ENCODE assay signal across 8 cellular contexts in the genomic region with DNA sequence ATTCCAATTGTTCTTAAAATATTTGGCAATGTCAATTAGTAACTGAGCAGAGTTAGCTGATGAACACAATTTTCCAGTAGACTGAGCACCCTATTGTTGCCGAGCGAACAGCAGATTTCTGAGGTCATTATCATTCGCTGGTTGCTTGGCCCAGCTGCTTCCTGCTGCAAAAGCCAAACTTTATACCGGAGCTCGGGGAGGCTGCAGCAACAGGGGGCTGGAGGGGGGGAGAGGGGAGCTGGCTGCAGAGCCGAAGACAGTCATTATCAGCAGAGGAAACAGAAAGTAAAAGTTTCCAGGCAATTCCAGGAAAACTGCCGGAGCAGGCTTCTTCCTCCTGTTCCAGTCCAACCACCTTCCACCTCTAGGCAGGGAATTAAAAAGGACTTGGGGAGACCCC.
A peak's percentile ranks its signal among the peaks of the same experiment; 100 is the strongest.
DNase-seq lines count a peak whose midpoint lies in the region; ATAC-seq, FAIRE-seq and TF ChIP-seq lines count a peak whose summit lies in the region.

No MANE protein-coding gene starts in this region.

- 7% methylated on average over 7 of the region's 7 CpGs for WGBS in liver
- WGBS in HepG2 (ENCODE audit: low lambda C conversion rate) = 26% methylated on average over 7 of the region's 7 CpGs
- 9% methylated on average over 7 of the region's 7 CpGs for WGBS in esophagus muscularis mucosa

- H3K36me3 ChIP-seq in liver (ENCODE audit: control insufficient read depth in 4 of 4, insufficient read depth in 3 of 4, low read depth in 1 of 4, low read length in 3 of 4) (no peaks in the 10 kb centered on the region), HepG2 (replicated peaks in 1 of 2; ENCODE audit: control insufficient read depth in 1 of 2, insufficient read depth in 2 of 2, low read length in 2 of 2) (no peaks in the 10 kb centered on the region), esophagus muscularis mucosa (no peaks in the 10 kb centered on the region), muscle layer of colon (ENCODE audit: insufficient read depth, low read length) (no peaks in the 10 kb centered on the region)

- H3K27me3 ChIP-seq in liver (ENCODE audit: control insufficient read depth in 4 of 4, insufficient read depth in 4 of 4, low read length in 3 of 4) (peaks cover 0 to 2% (median 0%) of the 10 kb centered on the region in 4 donors), HepG2 (ENCODE audit: control insufficient read depth in 1 of 2, insufficient read depth in 2 of 2, low read length in 2 of 2) (peaks cover 0 to 40% of the 10 kb centered on the region in 2 experiments; a peak in 4 of 5 replicates), esophagus muscularis mucosa (peaks cover 0 to 8% (median 0%) of the 10 kb centered on the region in 4 donors), muscle layer of colon (ENCODE audit: control insufficient read depth in 1 of 2, insufficient read depth in 2 of 2, low read length in 2 of 2) (no peaks in the 10 kb centered on the region)

- no peak for FAIRE-seq in HepG2 (lab: Jason Lieb, UNC)

- TF ChIP-seq POLR2A in HepG2 (IDR thresholded peaks at IDR 0.05; ENCODE audit: insufficient read depth in 1 of 2, low read depth in 2 of 2, low read length in 2 of 2) = no peak
- TF ChIP-seq POLR2A in esophagus muscularis mucosa (IDR thresholded peaks at IDR 0.05; ENCODE audit: low read depth) = no peak

- no peak overlapping the region for H2AFZ ChIP-seq in HepG2 (ENCODE audit: low read length)

- no peak overlapping the region for H3K27ac ChIP-seq in liver (ENCODE audit: low read depth in 1 of 2, low read length in 2 of 2)
- H3K27ac ChIP-seq in HepG2 (ENCODE audit: extremely low read length, insufficient read depth, low read length) = no peak overlapping the region
- peak overlapping the region; percentile 37 to 50 (median 46) for H3K27ac ChIP-seq in esophagus muscularis mucosa (replicated peaks in 1 of 4)
- no peak overlapping the region for H3K27ac ChIP-seq in muscle layer of colon (ENCODE audit: low read depth, low read length)

- TF ChIP-seq EP300 in HepG2 (IDR thresholded peaks at IDR 0.05; ENCODE audit: low read depth in 2 of 2, low read length in 2 of 2) = no peak
- TF ChIP-seq EP300 in HepG2 (CRISPR knock-in tag; IDR thresholded peaks at IDR 0.05; ENCODE audit: borderline replicate concordance) = no peak
- TF ChIP-seq EP300 in esophagus muscularis mucosa (IDR thresholded peaks at IDR 0.05) = no peak

- H3K9ac ChIP-seq in liver (ENCODE audit: low read depth in 1 of 2, low read length in 2 of 2) (no peak overlapping the region), HepG2 (ENCODE audit: insufficient read depth, low read depth, low read length) (no peak overlapping the region), muscle layer of colon (ENCODE audit: low read length) (no peak overlapping the region)

- intact Hi-C loops in HepG2 (cut with micrococcal nuclease; ENCODE audit: unreplicated experiment) = no loop called here
- intact Hi-C loops in esophagus muscularis mucosa (cut with DNase I) = no loop called here

- H3K4me1 ChIP-seq in liver (ENCODE audit: control insufficient read depth in 4 of 4, insufficient read depth in 4 of 4, low read length in 3 of 4) = no peaks in the 10 kb centered on the region
- no peaks in the 10 kb centered on the region for H3K4me1 ChIP-seq in HepG2 (ENCODE audit: insufficient read depth, low read length)
- H3K4me1 ChIP-seq in esophagus muscularis mucosa = peaks cover 3 to 22% (median 15%) of the 10 kb centered on the region in 4 donors
- no peaks in the 10 kb centered on the region for H3K4me1 ChIP-seq in muscle layer of colon (ENCODE audit: insufficient read depth, low read length)

- DNase-seq in HepG2 (ENCODE audit: low spot score) (no peak), esophagus muscularis mucosa (ENCODE audit: extremely low spot score) (no peak), AML-193 (lab: John Stamatoyannopoulos, UW) (no peak), GM13976 (ENCODE audit: low spot score) (no peak)

- no peaks in the 10 kb centered on the region for H4K20me1 ChIP-seq in HepG2 (ENCODE audit: insufficient read depth, low read length)

- TF ChIP-seq RAD21 in liver (IDR thresholded peaks at IDR 0.05) = no peak
- TF ChIP-seq RAD21 in HepG2 (CRISPR knock-in tag; IDR thresholded peaks at IDR 0.05) = no peak

- H3K9me3 ChIP-seq in liver (ENCODE audit: control insufficient read depth in 4 of 4, low read length in 3 of 4) (no peaks in the 10 kb centered on the region), HepG2 (ENCODE audit: low read length) (no peaks in the 10 kb centered on the region), esophagus muscularis mucosa (no peaks in the 10 kb centered on the region), muscle layer of colon (ENCODE audit: low read length) (no peaks in the 10 kb centered on the region)

- POLR2A ChIA-PET in HepG2 (lab: Yijun Ruan, JAX) = no interaction called here

- no peak for TF ChIP-seq CTCF in liver (IDR thresholded peaks at IDR 0.05; ENCODE audit: low read depth, low read length, missing input control)
- TF ChIP-seq CTCF in HepG2 (CRISPR knock-in tag; IDR thresholded peaks at IDR 0.05) = no peak
- no peak for TF ChIP-seq CTCF in esophagus muscularis mucosa (IDR thresholded peaks at IDR 0.05)
- no peak for TF ChIP-seq CTCF in GM13976 (IDR thresholded peaks at IDR 0.05; ENCODE audit: borderline replicate concordance, control extremely low read depth, extremely low read depth, insufficient read depth, missing control alignments)

- no TSS peak for BruUV-seq in HepG2 (replicated peaks; lab: Mats Ljungman, UMichigan)

- H3K4me3 ChIP-seq in liver (ENCODE audit: low read depth in 1 of 3, low read length in 3 of 3) (peak overlapping the region in 1 of 3 donors; percentile 18), HepG2 (replicated peaks in 1 of 3; ENCODE audit: insufficient read depth in 1 of 3, low read depth in 2 of 3, low read length in 3 of 3) (no peak overlapping the region), esophagus muscularis mucosa (peak overlapping the region; percentile 34 to 55 (median 42)), muscle layer of colon (ENCODE audit: low read depth in 1 of 2, low read length in 2 of 2) (peak overlapping the region; percentile 27 to 39)

- in situ Hi-C loops in HepG2 (cut with HindIII; ENCODE audit: extremely low pct_ligation_motif_present, low pct_unique_long_range_greater_than_20kb) (no loop called here), GM13976 (cut with MboI; ENCODE audit: low sequenced_read_pairs, unreplicated experiment) (no loop called here)

- CTCF ChIA-PET in HepG2 (lab: Yijun Ruan, JAX; ENCODE audit: low intra/inter-chr PET ratio, low total read pairs) = no interaction called here

- no peaks in the 10 kb centered on the region for H3K79me2 ChIP-seq in HepG2 (ENCODE audit: insufficient read depth, low read length)

- no peak overlapping the region for H3K4me2 ChIP-seq in HepG2 (ENCODE audit: low read depth, low read length)

- ATAC-seq in HepG2 (no peak), HG03342 (IDR thresholded peaks at IDR 0.05; ENCODE audit: unreplicated experiment) (no peak), HG03108 (IDR thresholded peaks at IDR 0.05; ENCODE audit: unreplicated experiment) (no peak)

TF ChIP-seq in liver, 16 proteins besides CTCF, POLR2A, EP300 and RAD21:
- TF ChIP-seq JUND (IDR thresholded peaks at IDR 0.05) (no peak), NR2F2 (IDR thresholded peaks at IDR 0.05) (peak; percentile 36)

TF ChIP-seq in HepG2, 621 proteins besides CTCF, POLR2A, EP300 and RAD21 (continues in another document):
- TF ChIP-seq MYNN (CRISPR knock-in tag; IDR thresholded peaks at IDR 0.05; ENCODE audit: low read depth) = no peak
- TF ChIP-seq, protein P1, sequence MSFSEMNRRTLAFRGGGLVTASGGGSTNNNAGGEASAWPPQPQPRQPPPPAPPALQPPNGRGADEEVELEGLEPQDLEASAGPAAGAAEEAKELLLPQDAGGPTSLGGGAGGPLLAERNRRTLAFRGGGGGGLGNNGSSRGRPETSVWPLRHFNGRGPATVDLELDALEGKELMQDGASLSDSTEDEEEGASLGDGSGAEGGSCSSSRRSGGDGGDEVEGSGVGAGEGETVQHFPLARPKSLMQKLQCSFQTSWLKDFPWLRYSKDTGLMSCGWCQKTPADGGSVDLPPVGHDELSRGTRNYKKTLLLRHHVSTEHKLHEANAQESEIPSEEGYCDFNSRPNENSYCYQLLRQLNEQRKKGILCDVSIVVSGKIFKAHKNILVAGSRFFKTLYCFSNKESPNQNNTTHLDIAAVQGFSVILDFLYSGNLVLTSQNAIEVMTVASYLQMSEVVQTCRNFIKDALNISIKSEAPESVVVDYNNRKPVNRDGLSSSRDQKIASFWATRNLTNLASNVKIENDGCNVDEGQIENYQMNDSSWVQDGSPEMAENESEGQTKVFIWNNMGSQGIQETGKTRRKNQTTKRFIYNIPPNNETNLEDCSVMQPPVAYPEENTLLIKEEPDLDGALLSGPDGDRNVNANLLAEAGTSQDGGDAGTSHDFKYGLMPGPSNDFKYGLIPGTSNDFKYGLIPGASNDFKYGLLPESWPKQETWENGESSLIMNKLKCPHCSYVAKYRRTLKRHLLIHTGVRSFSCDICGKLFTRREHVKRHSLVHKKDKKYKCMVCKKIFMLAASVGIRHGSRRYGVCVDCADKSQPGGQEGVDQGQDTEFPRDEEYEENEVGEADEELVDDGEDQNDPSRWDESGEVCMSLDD (CRISPR knock-in tag; IDR thresholded peaks at IDR 0.05; ENCODE audit: borderline replicate concordance) = no peak

Comparison
In these comparisons a context has a peak if more than half of its experiments do, and no peak if none do; other contexts are left out.
1. H3K27ac ChIP-seq: peak in esophagus muscularis mucosa (4 of 4); none in liver (0 of 2), HepG2 (single experiment) and muscle layer of colon (single experiment).
2. H3K4me3 ChIP-seq: peak in esophagus muscularis mucosa (4 of 4) and muscle layer of colon (2 of 2); none in HepG2 (0 of 3).